1 cellular context compared by ENCODE assay signal in the genomic region with DNA sequence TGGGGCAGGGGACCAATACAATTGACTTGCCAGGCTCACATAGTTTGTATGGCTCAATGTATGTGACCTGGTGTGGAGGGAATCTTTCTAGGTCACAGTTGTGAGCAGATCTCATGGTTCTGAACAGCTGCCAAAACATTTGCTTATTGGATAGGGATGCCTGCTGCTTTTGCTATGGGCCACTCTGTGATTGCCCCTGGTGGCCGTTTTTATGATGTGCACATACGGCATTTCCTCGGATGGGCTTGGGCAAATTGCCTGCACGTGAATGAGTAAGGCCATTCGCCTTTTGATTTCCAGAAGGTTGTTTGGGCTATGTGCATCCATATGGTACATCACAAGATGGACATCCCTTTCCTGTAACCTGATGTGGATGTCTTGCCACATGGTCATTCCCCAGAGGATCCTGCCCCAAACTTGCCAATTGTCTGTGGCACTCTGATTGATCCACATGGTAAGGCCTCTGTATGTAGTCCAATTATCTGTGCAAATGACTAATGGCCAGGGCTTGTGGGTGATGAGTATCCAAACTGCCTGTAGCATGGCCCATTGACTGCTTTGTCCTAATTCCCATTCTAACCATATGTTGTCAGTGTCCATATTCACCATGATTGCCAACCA.
A peak's percentile ranks its signal among the peaks of the same experiment; 100 is the strongest.
TF ChIP-seq lines count a peak whose summit lies in the region.

No MANE protein-coding gene starts in this region.

TF ChIP-seq in HepG2, 621 proteins besides CTCF, POLR2A, EP300 and RAD21:
- TF ChIP-seq RELA (CRISPR knock-in tag; IDR thresholded peaks at IDR 0.05) (no peak), XRCC5 (optimal IDR thresholded peaks at IDR 0.05; ENCODE audit: low read length) (peak; percentile 72), ZSCAN21 (CRISPR knock-in tag; IDR thresholded peaks at IDR 0.05; ENCODE audit: borderline replicate concordance) (no peak), NCOA5 (CRISPR knock-in tag; IDR thresholded peaks at IDR 0.05) (no peak), CENPT (CRISPR knock-in tag; IDR thresholded peaks at IDR 0.05; ENCODE audit: low read depth) (no peak), IKZF1 (IDR thresholded peaks at IDR 0.05) (no peak), BHLHE40 (IDR thresholded peaks at IDR 0.05; ENCODE audit: low read length) (peak; percentile 76), STAG1 (CRISPR knock-in tag; IDR thresholded peaks at IDR 0.05) (peak; percentile 58), SMC3 (IDR thresholded peaks at IDR 0.05; ENCODE audit: low read length) (peak; percentile 37)
- TF ChIP-seq, protein P1, sequence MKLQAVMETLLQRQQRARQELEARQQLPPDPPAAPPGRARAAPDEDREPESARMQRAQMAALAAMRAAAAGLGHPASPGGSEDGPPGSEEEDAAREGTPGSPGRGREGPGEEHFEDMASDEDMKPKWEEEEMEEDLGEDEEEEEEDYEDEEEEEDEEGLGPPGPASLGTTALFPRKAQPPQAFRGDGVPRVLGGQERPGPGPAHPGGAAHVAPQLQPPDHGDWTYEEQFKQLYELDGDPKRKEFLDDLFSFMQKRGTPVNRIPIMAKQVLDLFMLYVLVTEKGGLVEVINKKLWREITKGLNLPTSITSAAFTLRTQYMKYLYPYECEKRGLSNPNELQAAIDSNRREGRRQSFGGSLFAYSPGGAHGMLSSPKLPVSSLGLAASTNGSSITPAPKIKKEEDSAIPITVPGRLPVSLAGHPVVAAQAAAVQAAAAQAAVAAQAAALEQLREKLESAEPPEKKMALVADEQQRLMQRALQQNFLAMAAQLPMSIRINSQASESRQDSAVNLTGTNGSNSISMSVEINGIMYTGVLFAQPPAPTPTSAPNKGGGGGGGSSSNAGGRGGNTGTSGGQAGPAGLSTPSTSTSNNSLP (IDR thresholded peaks at IDR 0.05; ENCODE audit: low read depth, low read length): peak; percentile 39; the same call in 1 of the 2 replicates
- TF ChIP-seq, protein P2, sequence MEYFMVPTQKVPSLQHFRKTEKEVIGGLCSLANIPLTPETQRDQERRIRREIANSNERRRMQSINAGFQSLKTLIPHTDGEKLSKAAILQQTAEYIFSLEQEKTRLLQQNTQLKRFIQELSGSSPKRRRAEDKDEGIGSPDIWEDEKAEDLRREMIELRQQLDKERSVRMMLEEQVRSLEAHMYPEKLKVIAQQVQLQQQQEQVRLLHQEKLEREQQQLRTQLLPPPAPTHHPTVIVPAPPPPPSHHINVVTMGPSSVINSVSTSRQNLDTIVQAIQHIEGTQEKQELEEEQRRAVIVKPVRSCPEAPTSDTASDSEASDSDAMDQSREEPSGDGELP (IDR thresholded peaks at IDR 0.05; ENCODE audit: borderline replicate concordance, low read depth): no peak
- TF ChIP-seq, protein P3, sequence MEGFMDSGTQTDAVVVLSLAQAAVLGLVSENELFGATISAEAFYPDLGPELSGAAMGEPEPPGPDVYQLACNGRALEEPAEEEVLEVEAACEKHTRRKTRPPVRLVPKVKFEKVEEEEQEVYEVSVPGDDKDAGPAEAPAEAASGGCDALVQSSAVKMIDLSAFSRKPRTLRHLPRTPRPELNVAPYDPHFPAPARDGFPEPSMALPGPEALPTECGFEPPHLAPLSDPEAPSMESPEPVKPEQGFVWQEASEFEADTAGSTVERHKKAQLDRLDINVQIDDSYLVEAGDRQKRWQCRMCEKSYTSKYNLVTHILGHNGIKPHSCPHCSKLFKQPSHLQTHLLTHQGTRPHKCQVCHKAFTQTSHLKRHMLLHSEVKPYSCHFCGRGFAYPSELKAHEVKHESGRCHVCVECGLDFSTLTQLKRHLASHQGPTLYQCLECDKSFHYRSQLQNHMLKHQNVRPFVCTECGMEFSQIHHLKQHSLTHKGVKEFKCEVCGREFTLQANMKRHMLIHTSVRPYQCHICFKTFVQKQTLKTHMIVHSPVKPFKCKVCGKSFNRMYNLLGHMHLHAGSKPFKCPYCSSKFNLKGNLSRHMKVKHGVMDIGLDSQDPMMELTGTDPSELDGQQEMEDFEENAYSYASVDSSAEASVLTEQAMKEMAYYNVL (CRISPR knock-in tag; IDR thresholded peaks at IDR 0.05; ENCODE audit: borderline replicate concordance): no peak
